27 cellular contexts compared by ENCODE assay signal in the genomic region with DNA sequence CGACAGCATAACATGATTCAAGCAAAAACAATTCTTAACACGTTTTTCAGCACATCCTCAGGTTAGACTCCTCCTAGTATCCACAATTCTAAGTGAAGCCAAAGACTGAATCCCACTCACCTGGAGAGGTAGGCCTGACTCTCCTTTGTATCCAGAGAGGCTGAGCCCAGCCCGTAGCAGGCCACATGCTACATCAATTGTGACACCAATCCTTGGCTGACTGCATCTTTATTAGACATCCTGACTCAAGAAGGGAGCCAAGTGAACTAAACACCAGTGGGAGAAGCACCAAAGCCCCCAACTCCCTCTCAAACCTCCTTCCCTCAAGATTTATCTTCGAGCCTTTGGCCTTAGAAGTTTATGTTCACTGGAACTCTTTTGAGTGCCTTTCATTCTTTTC.
DNase-seq lines count a peak whose midpoint lies in the region; ATAC-seq, FAIRE-seq and TF ChIP-seq lines count a peak whose summit lies in the region.
"Had no signal": no experiment of that assay in that cellular context is flagged by ENCODE, and none has a peak within 500 bp of the region (broad histone marks: within the 10 kb centered on the region; RNA-seq: fewer than 3 reads in every experiment).

No MANE protein-coding gene starts in this region.

- H2BK15ac ChIP-seq in H1 (ENCODE audit: low read length) = no peak overlapping the region

- 25 to 43% (median 33%) methylated on average over 4 of the region's 4 CpGs for WGBS in heart left ventricle, 4 donors
- 85% methylated on average over 4 of the region's 4 CpGs; no CpG with 5 or more reads in 1 of the 2 experiments for WGBS in H1 (ENCODE audit: extremely low coverage in 1 of 2, insufficient coverage in 1 of 2, insufficient read length in 1 of 2, insufficient replicate concordance in 2 of 2, low coverage in 1 of 2, low lambda C conversion rate in 2 of 2, missing lambda C conversion rate in 1 of 2), 2 experiments
- 61 to 65% methylated on average over 4 of the region's 4 CpGs for WGBS in transverse colon (ENCODE audit: low coverage in 1 of 2), 2 donors

- H3K4me3 Mint-ChIP-seq in activated CD4-positive, alpha-beta T cell treated with anti-CD3 and anti-CD28 coated beads, Interleukin-2, amount 10 ng/mL, durations not matched to agents 7 days and 5 days = no peak overlapping the region
- H3K4me3 Mint-ChIP-seq: immature natural killer cell, memory B cell, naive B cell had no signal

- H2BK120ac ChIP-seq in H1 (replicated peaks; ENCODE audit: low read depth, low read length) = no peak overlapping the region

- H4K5ac ChIP-seq in H1 (ENCODE audit: insufficient read length, low read depth, low read length) = no peak overlapping the region

- no peak overlapping the region for H2BK5ac ChIP-seq in H1 (ENCODE audit: low read depth, low read length)

- TF ChIP-seq CTCF in heart left ventricle (IDR thresholded peaks at IDR 0.05) (no peak), H1 (IDR thresholded peaks at IDR 0.05; ENCODE audit: control extremely low read depth in 1 of 3, insufficient read depth in 1 of 3, low read depth in 1 of 3, low read length in 3 of 3) (no peak), transverse colon (IDR thresholded peaks at IDR 0.05) (no peak)

- H4K91ac ChIP-seq in H1 (replicated peaks; ENCODE audit: insufficient read length, low read length) = no peak overlapping the region

- POLR2A ChIA-PET in H1 (lab: Charles Lee; ENCODE audit: partially characterized antibody) = no interaction called here
- POLR2A ChIA-PET in activated CD4-positive, alpha-beta T cell treated with anti-CD3 and anti-CD28 coated beads, Interleukin-2, amount 10 ng/mL, durations not matched to agents 7 days and 5 days (lab: Charles Lee) = no interaction called here

- H3K27me3 ChIP-seq in heart left ventricle (no peaks in the 10 kb centered on the region), H1 (replicated peaks in 1 of 4; ENCODE audit: control insufficient read depth in 3 of 4, extremely low read depth in 1 of 4, insufficient read depth in 3 of 4, low read length in 3 of 4) (no peaks in the 10 kb centered on the region; a peak in 1 of 7 replicates), transverse colon (no peaks in the 10 kb centered on the region)
- H3K27me3 ChIP-seq: colonic mucosa, ovary had no signal

- peaks cover 3% of the 10 kb centered on the region for H3K27me3 Mint-ChIP-seq in activated CD4-positive, alpha-beta T cell treated with anti-CD3 and anti-CD28 coated beads, Interleukin-2, amount 10 ng/mL, durations not matched to agents 7 days and 5 days

- no peak overlapping the region for H2AK5ac ChIP-seq in H1 (ENCODE audit: low read depth, low read length)

- H3K4ac ChIP-seq in H1 (replicated peaks; ENCODE audit: insufficient read length, low read depth, low read length) = no peak overlapping the region

- no peak overlapping the region for H3K56ac ChIP-seq in H1 (replicated peaks; ENCODE audit: insufficient read length, low read depth, low read length)

- TF ChIP-seq POLR2A in heart left ventricle (IDR thresholded peaks at IDR 0.05) = no peak
- TF ChIP-seq POLR2A in H1 (IDR thresholded peaks at IDR 0.05; ENCODE audit: control extremely low read depth in 1 of 2, low read depth in 2 of 2, low read length in 2 of 2) = no peak
- no peak for TF ChIP-seq POLR2A in transverse colon (IDR thresholded peaks at IDR 0.05)

- no peak overlapping the region for H3K9ac ChIP-seq in H1 (replicated peaks in 1 of 4; ENCODE audit: extremely low read depth in 1 of 4, low read depth in 3 of 4, low read length in 3 of 4)

- peak overlapping the region in 5 of 12 donors; percentile 49 to 63 (median 54) for H3K4me3 ChIP-seq in heart left ventricle
- no peak overlapping the region for H3K4me3 ChIP-seq in H1 (ENCODE audit: extremely low read depth in 1 of 4, insufficient read depth in 2 of 4, low read depth in 3 of 4, low read length in 4 of 4)
- H3K4me3 ChIP-seq in transverse colon = no peak overlapping the region
- H3K4me3 ChIP-seq: colonic mucosa, ovary had no signal

- no peak overlapping the region for H3K18ac ChIP-seq in H1 (ENCODE audit: extremely low read depth, low read length)

- DNase-seq in heart left ventricle = no peak
- DNase-seq in Right ventricle myocardium inferior (ENCODE audit: missing footprints) = no peak
- DNase-seq in H1 (ENCODE audit: low read depth in 1 of 2, low spot score in 2 of 2) = no peak
- DNase-seq in posterior vena cava (ENCODE audit: low spot score) = peak; percentile 44
- no peak for DNase-seq in transverse colon
- DNase-seq in activated CD4-positive, alpha-beta T cell treated with anti-CD3 and anti-CD28 coated beads, Interleukin-2, amount 10 ng/mL, durations not matched to agents 7 days and 5 days = no peak
- DNase-seq in medulla oblongata (ENCODE audit: extremely low spot score) = no peak
- DNase-seq: 8988T; activated naive CD4-positive, alpha-beta T cell treated with anti-CD3 and anti-CD28 coated beads, Interleukin-2, amount 50 U/mL, for 16 hours; activated T-cell treated with anti-CD3 and anti-CD28 coated beads, Interleukin-2, amount 50 U/mL, for 48 hours; AML-193; colonic mucosa; DMS79; immature natural killer cell; naive B cell; NCI-H1105 treated with DMSO at 0.1 percent for 48 hours; NCI-H2107; NCI-H510A treated with DMSO at 0.1 percent for 48 hours; ovary; RPMI8226; stimulated activated CD4-positive, alpha-beta T cell treated with anti-CD3 and anti-CD28 coated beads, Interleukin-2, amount 100 ng/mL, for 24 hours; stimulated activated naive CD4-positive, alpha-beta T cell treated with Interleukin-2 at 50 U/mL for 16 hours had no signal

- in situ Hi-C loops in transverse colon (cut with MboI; ENCODE audit: low pct_ligation_motif_present in 1 of 4, low pct_unique_long_range_greater_than_20kb in 1 of 4, low sequenced_read_pairs in 3 of 4) = no loop called here

- TF ChIP-seq RAD21 in H1 (IDR thresholded peaks at IDR 0.05 in 1 of 2, conservative IDR thresholded peaks at IDR 0.05 in 1 of 2; ENCODE audit: low read depth in 2 of 2, low read length in 2 of 2) = no peak

- no peak overlapping the region for H2BK20ac ChIP-seq in H1 (ENCODE audit: low read length)

- H3K27ac ChIP-seq in heart left ventricle (peak overlapping the region; percentile 82 to 98 (median 92)), H1 (ENCODE audit: low read depth, low read length) (peak overlapping the region; percentile 19; the same call in 1 of the 2 replicates), transverse colon (peak overlapping the region; percentile 59 to 85 (median 74))

- H3K4me1 ChIP-seq in heart left ventricle (peaks cover 0 to 84% (median 46%) of the 10 kb centered on the region in 12 donors), H1 (replicated peaks in 1 of 4; ENCODE audit: control insufficient read depth in 3 of 4, insufficient read depth in 4 of 4, low read length in 3 of 4) (peaks cover 0 to 8% (median 3%) of the 10 kb centered on the region in 4 experiments; a peak in 4 of 7 replicates), transverse colon (peaks cover 0 to 33% (median 17%) of the 10 kb centered on the region in 4 donors)
- H3K4me1 ChIP-seq: colonic mucosa had no signal

- no peak overlapping the region for H4K8ac ChIP-seq in H1 (ENCODE audit: extremely low read depth, insufficient read depth, low read length)

- H2BK12ac ChIP-seq in H1 (ENCODE audit: low read depth, low read length) = no peak overlapping the region

- H4K20me1 ChIP-seq in H1 (replicated peaks in 1 of 2; ENCODE audit: control insufficient read depth in 1 of 2, insufficient read depth in 2 of 2, low read length in 2 of 2) = no peaks in the 10 kb centered on the region

- no peak overlapping the region for H3K14ac ChIP-seq in H1 (ENCODE audit: insufficient read length)

- H3K9me3 ChIP-seq in heart left ventricle (no peaks in the 10 kb centered on the region), H1 (ENCODE audit: insufficient read depth in 2 of 2, low read depth in 1 of 2, low read length in 1 of 2) (no peaks in the 10 kb centered on the region), transverse colon (no peaks in the 10 kb centered on the region)
- H3K9me3 ChIP-seq: colonic mucosa, ovary had no signal

- no peaks in the 10 kb centered on the region for H3K79me1 ChIP-seq in H1 (ENCODE audit: low read depth, low read length)

- no peak overlapping the region for H3K27ac Mint-ChIP-seq in activated CD4-positive, alpha-beta T cell treated with anti-CD3 and anti-CD28 coated beads, Interleukin-2, amount 10 ng/mL, durations not matched to agents 7 days and 5 days
- H3K27ac Mint-ChIP-seq: immature natural killer cell, memory B cell had no signal

- H3K4me2 ChIP-seq in H1 (ENCODE audit: insufficient read depth in 1 of 2, low read depth in 2 of 2, low read length in 2 of 2) = no peak overlapping the region

- H2AFZ ChIP-seq in H1 (ENCODE audit: low read length) = no peak overlapping the region

- no peaks in the 10 kb centered on the region for H3K9me3 Mint-ChIP-seq in activated CD4-positive, alpha-beta T cell treated with anti-CD3 and anti-CD28 coated beads, Interleukin-2, amount 10 ng/mL, durations not matched to agents 7 days and 5 days
- H3K9me3 Mint-ChIP-seq: immature natural killer cell, memory B cell, naive B cell had no signal

- H3K36me3 Mint-ChIP-seq in activated CD4-positive, alpha-beta T cell treated with anti-CD3 and anti-CD28 coated beads, Interleukin-2, amount 10 ng/mL, durations not matched to agents 7 days and 5 days (ENCODE audit: low read depth) = no peaks in the 10 kb centered on the region
- H3K36me3 Mint-ChIP-seq: immature natural killer cell, memory B cell, naive B cell had no signal

- no peaks in the 10 kb centered on the region for H3K23me2 ChIP-seq in H1 (ENCODE audit: low read depth, low read length)

- no peaks in the 10 kb centered on the region for H3K79me2 ChIP-seq in H1 (ENCODE audit: control insufficient read depth in 1 of 2, insufficient read depth in 2 of 2, low read length in 2 of 2)

- no peak for TF ChIP-seq EP300 in H1 (IDR thresholded peaks at IDR 0.05; ENCODE audit: borderline replicate concordance in 1 of 2, low read depth in 2 of 2, low read length in 2 of 2)
- TF ChIP-seq EP300 in transverse colon (IDR thresholded peaks at IDR 0.05; ENCODE audit: low read depth) = no peak

- CTCF ChIA-PET in H1 (lab: Charles Lee; ENCODE audit: partially characterized antibody) = interaction anchor here (1.0 to 6.9 kb wide), 4 partner anchors 10 to 183 kb away, joined by 3 to 60 read pairs (median 8); no protein-coding TSS in a partner anchor
- CTCF ChIA-PET in activated CD4-positive, alpha-beta T cell treated with anti-CD3 and anti-CD28 coated beads, Interleukin-2, amount 10 ng/mL, durations not matched to agents 7 days and 5 days (lab: Charles Lee) = interaction anchor here (1.2 to 2.5 kb wide), 4 partner anchors 11 to 14 kb away, joined by 3 to 6 read pairs (median 4); no protein-coding TSS in a partner anchor

- ATAC-seq in heart left ventricle (no peak), Right ventricle myocardium inferior (no peak), HG02571 (IDR thresholded peaks at IDR 0.05; ENCODE audit: unreplicated experiment) (no peak)
- ATAC-seq: activated CD4-positive, CD25-positive, alpha-beta regulatory T cell treated with anti-CD3 and anti-CD28 coated beads, Interleukin-2, amount 50 U/mL, for 24 hours had no signal

- no peak for FAIRE-seq in H1 (lab: Jason Lieb, UNC)
- FAIRE-seq: endometrium, GM12892 had no signal

- H3K23ac ChIP-seq in H1 (ENCODE audit: insufficient read length) = no peak overlapping the region

- H3K36me3 ChIP-seq in heart left ventricle (peaks cover 0 to 36% (median 17%) of the 10 kb centered on the region in 9 donors), H1 (ENCODE audit: control insufficient read depth in 2 of 4, insufficient read depth in 4 of 4, low read length in 3 of 4) (no peaks in the 10 kb centered on the region; a peak in 1 of 8 replicates), transverse colon (no peaks in the 10 kb centered on the region)
- H3K36me3 ChIP-seq: colonic mucosa, ovary had no signal

- no peaks in the 10 kb centered on the region for H3K4me1 Mint-ChIP-seq in activated CD4-positive, alpha-beta T cell treated with anti-CD3 and anti-CD28 coated beads, Interleukin-2, amount 10 ng/mL, durations not matched to agents 7 days and 5 days
- H3K4me1 Mint-ChIP-seq: immature natural killer cell, memory B cell had no signal

- intact Hi-C loops in heart left ventricle (cut with DNase I) (loop anchor here in 2 of 10 donors (5.0 kb wide), 1 partner anchor 39 kb away; no protein-coding TSS in a partner anchor), Right ventricle myocardium inferior (cut with DNase I) (no loop called here), posterior vena cava (cut with DNase I) (no loop called here), transverse colon (cut with DNase I; ENCODE audit: low total_unique reads) (no loop called here)

Comparison
In these comparisons a context has a peak if more than half of its experiments do, and no peak if none do; other contexts are left out.
1. H3K27ac ChIP-seq: peak in every context shown above with its lines; median percentile 92 in heart left ventricle; 74 in transverse colon; 19 in H1.